Comparison of ENCODE assay signal across 14 cellular contexts in the genomic region with DNA sequence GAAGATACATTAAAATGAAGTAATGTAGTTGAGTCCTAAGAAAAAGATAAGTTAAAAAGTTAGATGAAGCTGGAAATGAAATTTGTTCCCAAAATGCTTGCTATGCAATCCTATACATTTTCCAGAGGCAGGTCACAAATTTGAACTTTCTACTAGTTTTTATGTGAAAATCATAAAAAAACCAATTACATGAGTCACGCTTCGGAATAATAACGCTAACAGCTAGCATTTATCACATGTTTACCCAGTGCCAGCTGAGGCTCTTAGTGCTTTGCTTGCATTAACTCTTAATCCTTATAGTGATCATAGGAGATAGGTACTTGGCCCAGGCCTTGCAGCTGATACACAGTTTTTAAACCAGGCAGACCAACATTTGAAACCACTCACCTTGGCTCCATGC.
DNase-seq lines count a peak whose midpoint lies in the region; ATAC-seq and TF ChIP-seq lines count a peak whose summit lies in the region.
"Had no signal": no experiment of that assay in that cellular context is flagged by ENCODE, and none has a peak within 500 bp of the region (broad histone marks: within the 10 kb centered on the region; RNA-seq: fewer than 3 reads in every experiment).

No MANE protein-coding gene starts in this region.

- BruUV-seq in A673 (replicated peaks; lab: Mats Ljungman, UMichigan) = no TSS peak

- peak; percentile 55 for DNase-seq in A673 (ENCODE audit: low spot score)
- peak; percentile 16 for DNase-seq in H4 (ENCODE audit: low spot score)
- peak; percentile 77 for DNase-seq in NCI-H2227 (lab: John Stamatoyannopoulos, UW; ENCODE audit: unreplicated experiment)
- DNase-seq in NCI-H82 treated with DMSO at 0.1 percent for 48 hours (lab: John Stamatoyannopoulos, UW; ENCODE audit: unreplicated experiment) = peak; percentile 19
- no peak for DNase-seq in HuH-7 (ENCODE audit: low spot score)
- no peak for DNase-seq in lower lobe of right lung
- no peak for DNase-seq in adrenal gland
- DNase-seq in C1 segment of cervical spinal cord (lab: John Stamatoyannopoulos, UW) = no peak
- DNase-seq: CD4-positive, alpha-beta memory T cell; COR-L47; DMS53; HCEC 1CT; IMR-90 had no signal

- intact Hi-C loops in A673 (cut with micrococcal nuclease; ENCODE audit: unreplicated experiment) = no loop called here
- intact Hi-C loops in lower lobe of right lung (cut with DNase I) = no loop called here
- intact Hi-C loops in adrenal gland (cut with DNase I) = no loop called here

- H3K27me3 ChIP-seq in A673 (replicated peaks; ENCODE audit: insufficient read depth, low read depth, low read length, poor library complexity) (peaks cover 51% of the 10 kb centered on the region), lower lobe of right lung (ENCODE audit: low read depth) (no peaks in the 10 kb centered on the region), adrenal gland (no peaks in the 10 kb centered on the region)

- 75 to 89% (median 87%) methylated on average over 3 of the region's 3 CpGs for WGBS in adrenal gland, 4 donors

- no peaks in the 10 kb centered on the region for H3K4me1 ChIP-seq in A673 (ENCODE audit: insufficient read depth, low read length, poor library complexity, severe bottlenecking)
- no peaks in the 10 kb centered on the region for H3K4me1 ChIP-seq in lower lobe of right lung
- H3K4me1 ChIP-seq in adrenal gland (replicated peaks in 1 of 2) = no peaks in the 10 kb centered on the region

- H3K4me3 ChIP-seq in A673 (ENCODE audit: low read depth, low read length, poor library complexity, severe bottlenecking) (no peak overlapping the region), lower lobe of right lung (no peak overlapping the region), adrenal gland (no peak overlapping the region)

- TF ChIP-seq CTCF in A673 (conservative IDR thresholded peaks at IDR 0.05; ENCODE audit: low read depth, low read length) (no peak), lower lobe of right lung (IDR thresholded peaks at IDR 0.05) (no peak), adrenal gland (IDR thresholded peaks at IDR 0.05) (no peak)

- CTCF ChIA-PET in A673 (lab: Charles Lee) = interaction anchor here (1.2 kb wide), 1 partner anchor 17 kb away, joined by 10 read pairs; no protein-coding TSS in a partner anchor

- H3K36me3 ChIP-seq in A673 (ENCODE audit: insufficient read depth, low read length, poor library complexity, severe bottlenecking) = no peaks in the 10 kb centered on the region
- H3K36me3 ChIP-seq in lower lobe of right lung = no peaks in the 10 kb centered on the region
- no peaks in the 10 kb centered on the region for H3K36me3 ChIP-seq in adrenal gland (replicated peaks in 1 of 2)

- H3K9me3 ChIP-seq in A673 (ENCODE audit: low read depth, low read length, poor library complexity, severe bottlenecking) (no peaks in the 10 kb centered on the region), lower lobe of right lung (no peaks in the 10 kb centered on the region), adrenal gland (replicated peaks in 1 of 3) (no peaks in the 10 kb centered on the region)

- H3K27ac ChIP-seq in A673 (ENCODE audit: low read depth, low read length, poor library complexity, severe bottlenecking) = no peak overlapping the region
- no peak overlapping the region for H3K27ac ChIP-seq in lower lobe of right lung
- H3K27ac ChIP-seq in adrenal gland = no peak overlapping the region
- H3K27ac ChIP-seq: C4-2B had no signal

- POLR2A ChIA-PET in A673 (lab: Charles Lee; ENCODE audit: low non-redundant PET) = no interaction called here

- ATAC-seq in lower lobe of right lung = no peak

- no peak for TF ChIP-seq POLR2A in adrenal gland (IDR thresholded peaks at IDR 0.05)

Comparison
In these comparisons a context has a peak if more than half of its experiments do, and no peak if none do; other contexts are left out.
1. DNase-seq: peak in A673 (single experiment), H4 (single experiment), NCI-H2227 (single experiment) and NCI-H82 treated with DMSO at 0.1 percent for 48 hours (single experiment); none in HuH-7 (single experiment), lower lobe of right lung (single experiment), adrenal gland (0 of 7) and C1 segment of cervical spinal cord (0 of 14).